In the genomic region with DNA sequence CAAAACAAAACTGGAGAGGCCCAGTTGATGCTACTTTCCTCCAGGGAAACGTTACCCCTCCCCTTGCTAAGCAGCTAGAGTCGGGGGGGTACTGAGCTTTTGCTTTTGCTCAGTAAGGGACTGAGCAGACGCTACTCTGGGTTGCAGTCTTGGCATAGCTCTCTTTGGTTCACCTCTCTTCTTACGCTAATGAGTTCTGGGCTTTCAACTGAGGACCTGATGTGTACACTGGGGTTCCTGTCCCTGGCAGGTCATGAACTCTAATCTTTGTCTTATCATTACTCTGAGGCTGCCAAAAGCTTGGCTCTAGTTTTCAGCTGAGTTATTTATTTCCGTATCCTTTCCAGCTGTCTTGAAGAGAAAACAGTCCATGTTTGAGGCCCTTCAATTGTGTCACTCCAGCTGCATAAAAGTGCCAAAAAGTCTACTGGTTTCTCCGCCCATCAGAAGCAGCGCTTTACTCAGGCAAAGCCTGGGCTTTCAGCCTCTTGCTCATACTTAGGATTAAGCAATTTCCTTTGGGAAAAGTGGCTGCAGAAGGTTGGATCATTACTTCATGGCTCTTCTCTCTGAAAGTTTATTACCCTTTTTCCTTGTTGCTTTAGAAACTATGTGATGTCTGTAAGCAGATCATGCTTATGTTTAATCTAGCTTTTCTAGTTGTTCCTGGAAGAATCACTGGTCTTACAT, we compare ENCODE assay signal across 16 cellular contexts.
DNase-seq lines count a peak whose midpoint lies in the region; ATAC-seq and TF ChIP-seq lines count a peak whose summit lies in the region.
"Had no signal": no experiment of that assay in that cellular context is flagged by ENCODE, and none has a peak within 500 bp of the region (broad histone marks: within the 10 kb centered on the region; RNA-seq: fewer than 3 reads in every experiment).

No MANE protein-coding gene starts in this region.

- no peaks in the 10 kb centered on the region for H3F3A ChIP-seq in GM23248 (ENCODE audit: insufficient read depth)

- TF ChIP-seq POLR2A in adrenal gland (IDR thresholded peaks at IDR 0.05): no peak
- no peak for TF ChIP-seq POLR2A in gastrocnemius medialis (IDR thresholded peaks at IDR 0.05)

- no peaks in the 10 kb centered on the region for H3K4me1 Mint-ChIP-seq in activated T-helper 1 cell treated with anti-CD3 and anti-CD28 coated beads, Interleukin-12 subunit alpha, Interleukin-12 subunit beta, Interleukin-2, Interleukin-4 antibody, amounts not matched to agents 30 ng/mL and 10 ng/mL and 1 ng/mL, durations not matched to agents 14 hours and 24 hours and 36 hours (ENCODE audit: low read depth)
- H3K4me1 Mint-ChIP-seq: central memory CD8-positive, alpha-beta T cell; naive B cell had no signal

- H3K9me3 Mint-ChIP-seq in activated T-helper 1 cell treated with anti-CD3 and anti-CD28 coated beads, Interleukin-12 subunit alpha, Interleukin-12 subunit beta, Interleukin-2, Interleukin-4 antibody, amounts not matched to agents 30 ng/mL and 10 ng/mL and 1 ng/mL, durations not matched to agents 14 hours and 24 hours and 36 hours: no peaks in the 10 kb centered on the region
- H3K9me3 Mint-ChIP-seq: central memory CD8-positive, alpha-beta T cell had no signal

- H3K4me3 ChIP-seq in GM23248 (no peak overlapping the region), adrenal gland (no peak overlapping the region), gastrocnemius medialis (peak overlapping the region in 1 of 4 donors; percentile 21)

- H3K9me2 ChIP-seq in GM23248 (ENCODE audit: insufficient read depth): no peaks in the 10 kb centered on the region

- H3K27me3 ChIP-seq in GM23248 (replicated peaks; ENCODE audit: insufficient read depth): no peaks in the 10 kb centered on the region
- H3K27me3 ChIP-seq in adrenal gland: no peaks in the 10 kb centered on the region
- H3K27me3 ChIP-seq in gastrocnemius medialis: no peaks in the 10 kb centered on the region

- in situ Hi-C loops in GM23248 (cut with MboI) (no loop called here), gastrocnemius medialis (cut with MboI; ENCODE audit: low sequenced_read_pairs in 4 of 4) (no loop called here), KBM-7 (cut with MboI; ENCODE audit: low pct_unique_long_range_greater_than_20kb, low sequenced_read_pairs) (no loop called here)

- H4K20me1 ChIP-seq in GM23248 (ENCODE audit: insufficient read depth): no peaks in the 10 kb centered on the region

- H2AFZ ChIP-seq in GM23248: no peak overlapping the region

- no peak overlapping the region for H3K27ac Mint-ChIP-seq in activated T-helper 1 cell treated with anti-CD3 and anti-CD28 coated beads, Interleukin-12 subunit alpha, Interleukin-12 subunit beta, Interleukin-2, Interleukin-4 antibody, amounts not matched to agents 30 ng/mL and 10 ng/mL and 1 ng/mL, durations not matched to agents 14 hours and 24 hours and 36 hours
- H3K27ac Mint-ChIP-seq: naive B cell had no signal

- H3K36me3 Mint-ChIP-seq in activated T-helper 1 cell treated with anti-CD3 and anti-CD28 coated beads, Interleukin-12 subunit alpha, Interleukin-12 subunit beta, Interleukin-2, Interleukin-4 antibody, amounts not matched to agents 30 ng/mL and 10 ng/mL and 1 ng/mL, durations not matched to agents 14 hours and 24 hours and 36 hours (ENCODE audit: low read depth): no peaks in the 10 kb centered on the region

- intact Hi-C loops in adrenal gland (cut with DNase I): no loop called here
- intact Hi-C loops in left cardiac atrium (cut with DNase I): loop anchor here in 1 of 2 donors (10.0 kb wide), 1 partner anchor 59 kb away; no protein-coding TSS in a partner anchor
- intact Hi-C loops in gastrocnemius medialis (cut with DNase I; ENCODE audit: low total_unique reads): no loop called here
- intact Hi-C loops in activated T-helper 1 cell treated with anti-CD3 and anti-CD28 coated beads, Interleukin-12 subunit alpha, Interleukin-12 subunit beta, Interleukin-2, Interleukin-4 antibody, amounts not matched to agents 30 ng/mL and 10 ng/mL and 1 ng/mL, durations not matched to agents 14 hours and 24 hours and 36 hours (cut with micrococcal nuclease): no loop called here

- H3K27ac ChIP-seq in GM23248 (no peak overlapping the region), adrenal gland (peak overlapping the region in 1 of 5 donors; percentile 1), gastrocnemius medialis (peak overlapping the region; percentile 21 to 56 (median 48))
- H3K27ac ChIP-seq: C4-2B, KMS-11 had no signal

- no peak overlapping the region for H3K4me2 ChIP-seq in GM23248 (ENCODE audit: unreplicated experiment)
- H3K4me2 ChIP-seq: KMS-11 had no signal

- peak; percentile 82 for DNase-seq in GM23248
- DNase-seq in adrenal gland: peak in 5 of 7 donors; percentile 25 to 61 (median 36)
- DNase-seq in left cardiac atrium: peak; percentile 58
- peak; percentile 15 to 45 for DNase-seq in gastrocnemius medialis
- no peak for DNase-seq in activated T-helper 1 cell treated with anti-CD3 and anti-CD28 coated beads, Interleukin-12 subunit alpha, Interleukin-12 subunit beta, Interleukin-2, Interleukin-4 antibody, amounts not matched to agents 30 ng/mL and 10 ng/mL and 1 ng/mL, durations not matched to agents 14 hours and 24 hours and 36 hours (ENCODE audit: low spot score)
- no peak for DNase-seq in KBM-7
- DNase-seq in stimulated activated naive CD8-positive, alpha-beta T cell treated with anti-CD3 and anti-CD28 coated beads, Interleukin-15, Interleukin-2, amounts not matched to agents 100 U/mL and 50 U/mL, for 24 hours: no peak
- DNase-seq: activated CD4-positive, CD25-positive, alpha-beta regulatory T cell; head of caudate nucleus; naive B cell; SHP77 treated with DMSO at 0.1 percent for 48 hours; stimulated activated naive CD4-positive, alpha-beta T cell treated with Interleukin-2 at 50 U/mL for 16 hours had no signal

- H3K27me3 Mint-ChIP-seq in activated T-helper 1 cell treated with anti-CD3 and anti-CD28 coated beads, Interleukin-12 subunit alpha, Interleukin-12 subunit beta, Interleukin-2, Interleukin-4 antibody, amounts not matched to agents 30 ng/mL and 10 ng/mL and 1 ng/mL, durations not matched to agents 14 hours and 24 hours and 36 hours (ENCODE audit: insufficient read depth): peaks cover 13% of the 10 kb centered on the region

- no peaks in the 10 kb centered on the region for H3K9me3 ChIP-seq in GM23248 (ENCODE audit: low read depth)
- no peaks in the 10 kb centered on the region for H3K9me3 ChIP-seq in adrenal gland (replicated peaks in 1 of 3)
- no peaks in the 10 kb centered on the region for H3K9me3 ChIP-seq in gastrocnemius medialis

- ATAC-seq in left cardiac atrium: peak; percentile 89 to 93
- ATAC-seq in gastrocnemius medialis: peak; percentile 84 to 91
- no peak for ATAC-seq in stimulated activated naive CD8-positive, alpha-beta T cell treated with anti-CD3 and anti-CD28 coated beads, Interleukin-15, Interleukin-2, amounts not matched to agents 100 U/mL and 50 U/mL, for 24 hours
- no peak for ATAC-seq in HG02623 (IDR thresholded peaks at IDR 0.05; ENCODE audit: unreplicated experiment)

- WGBS in GM23248 (ENCODE audit: low coverage in 1 of 2, low lambda C conversion rate in 2 of 2, missing lambda C conversion rate in 2 of 2), 2 experiments: 25 to 33% methylated on average over 7 of the region's 7 CpGs
- 51 to 62% (median 58%) methylated on average over 7 of the region's 7 CpGs for whole genome bisulfite sequencing in adrenal gland, 4 donors

- H3K4me1 ChIP-seq in GM23248 (ENCODE audit: insufficient read depth): 0 out of 2 replicates have a peak, but pooled peaks cover 3% of the 10 kb centered on the region
- H3K4me1 ChIP-seq in adrenal gland (replicated peaks in 1 of 2): no peaks in the 10 kb centered on the region
- peaks cover 0 to 10% of the 10 kb centered on the region in 2 donors for H3K4me1 ChIP-seq in gastrocnemius medialis

- TF ChIP-seq CTCF in adrenal gland (IDR thresholded peaks at IDR 0.05) (no peak), gastrocnemius medialis (IDR thresholded peaks at IDR 0.05 in 4 of 5, conservative IDR thresholded peaks at IDR 0.05 in 1 of 5) (no peak)

- no peaks in the 10 kb centered on the region for H3K79me2 ChIP-seq in GM23248 (ENCODE audit: insufficient read depth)

- H3K36me3 ChIP-seq in GM23248 (ENCODE audit: low read depth) (no peaks in the 10 kb centered on the region), adrenal gland (replicated peaks in 1 of 2) (no peaks in the 10 kb centered on the region), gastrocnemius medialis (no peaks in the 10 kb centered on the region)

- H3K9ac ChIP-seq in GM23248: no peak overlapping the region
- H3K9ac ChIP-seq: KMS-11 had no signal

- H3K4me3 Mint-ChIP-seq in activated T-helper 1 cell treated with anti-CD3 and anti-CD28 coated beads, Interleukin-12 subunit alpha, Interleukin-12 subunit beta, Interleukin-2, Interleukin-4 antibody, amounts not matched to agents 30 ng/mL and 10 ng/mL and 1 ng/mL, durations not matched to agents 14 hours and 24 hours and 36 hours: no peak overlapping the region
- H3K4me3 Mint-ChIP-seq: central memory CD8-positive, alpha-beta T cell; naive B cell had no signal

Comparison
In these comparisons a context has a peak if more than half of its experiments do, and no peak if none do; other contexts are left out.
1. DNase-seq: peak in GM23248 (single experiment), adrenal gland (5 of 7), left cardiac atrium (single experiment) and gastrocnemius medialis (2 of 2); none in activated T-helper 1 cell treated with anti-CD3 and anti-CD28 coated beads, Interleukin-12 subunit alpha, Interleukin-12 subunit beta, Interleukin-2, Interleukin-4 antibody, amounts not matched to agents 30 ng/mL and 10 ng/mL and 1 ng/mL, durations not matched to agents 14 hours and 24 hours and 36 hours (single experiment), KBM-7 (single experiment) and stimulated activated naive CD8-positive, alpha-beta T cell treated with anti-CD3 and anti-CD28 coated beads, Interleukin-15, Interleukin-2, amounts not matched to agents 100 U/mL and 50 U/mL, for 24 hours (single experiment).
2. ATAC-seq: peak in left cardiac atrium (2 of 2) and gastrocnemius medialis (2 of 2); none in stimulated activated naive CD8-positive, alpha-beta T cell treated with anti-CD3 and anti-CD28 coated beads, Interleukin-15, Interleukin-2, amounts not matched to agents 100 U/mL and 50 U/mL, for 24 hours (single experiment) and HG02623 (single experiment).